ENCODE assay signal across 8 cellular contexts in the genomic region with DNA sequence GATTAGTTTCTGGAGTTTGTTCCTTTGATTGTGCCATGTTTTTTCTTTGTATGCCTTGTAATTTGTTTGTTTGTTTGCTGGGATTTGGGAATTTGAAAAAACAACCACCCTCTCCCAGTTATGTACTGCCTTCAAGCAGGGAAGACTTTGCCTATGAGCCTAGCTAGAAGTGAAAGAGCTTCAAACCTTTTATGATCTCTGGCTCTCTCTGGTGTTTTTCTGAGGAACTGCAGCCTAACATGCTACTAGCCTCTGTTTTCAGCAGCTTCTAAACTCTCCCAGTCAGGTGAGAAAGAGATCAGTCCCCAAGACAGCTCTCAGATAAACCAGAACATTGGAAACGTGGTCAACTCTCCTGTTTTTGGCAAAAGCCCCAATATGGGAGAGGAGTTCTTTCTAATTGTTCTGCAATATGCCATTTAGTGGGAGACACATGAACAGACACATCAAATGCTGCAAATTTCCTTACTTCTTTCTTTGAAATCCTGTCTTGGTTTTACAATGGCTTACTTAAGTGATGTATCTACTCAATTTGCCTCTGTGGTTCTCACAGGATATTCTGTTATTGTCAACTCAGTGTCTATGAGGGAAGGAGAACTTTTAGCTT. TPM values are rescaled to one million over a fixed set of nuclear protein-coding genes. Genes with fewer than 3 reads are reported as not detected.
DNase-seq lines count a peak whose midpoint lies in the region; ATAC-seq and TF ChIP-seq lines count a peak whose summit lies in the region.

No MANE protein-coding gene starts in this region.

- peak; percentile 96 for ATAC-seq in GM21825 (IDR thresholded peaks at IDR 0.05; ENCODE audit: unreplicated experiment)
- peak; percentile 68 for ATAC-seq in activated T-helper 17 cell treated with anti-CD3 and anti-CD28 coated beads, Interleukin-2, amount 50 U/mL, for 72 hours (replicated peaks)

- peak; percentile 92 for TF ChIP-seq CTCF in GM06990 (IDR thresholded peaks at IDR 0.05; ENCODE audit: insufficient read depth, low read length, poor library complexity, severe bottlenecking)
- TF ChIP-seq CTCF in OCI-LY7 (conservative IDR thresholded peaks at IDR 0.05; ENCODE audit: low read length) = peak; percentile 87

- no peak overlapping the region for H3K4me2 ChIP-seq in OCI-LY7 (ENCODE audit: low read length)

- H3K4me3 ChIP-seq in GM06990 (replicated peaks; ENCODE audit: low read depth, low read length) (no peak overlapping the region), OCI-LY7 (ENCODE audit: low read depth, low read length, poor library complexity, severe bottlenecking) (no peak overlapping the region)

- no peaks in the 10 kb centered on the region for H4K20me1 ChIP-seq in OCI-LY7 (ENCODE audit: insufficient read depth, low read length)

- H3K79me2 ChIP-seq in OCI-LY7 (ENCODE audit: insufficient read depth, low read depth, low read length) = no peaks in the 10 kb centered on the region

- CTCF ChIA-PET in OCI-LY7 (lab: Charles Lee; ENCODE audit: unreplicated experiment) = interaction anchor here (0.7 kb wide), 1 partner anchor 39 kb away, joined by 8 read pairs; no protein-coding TSS in a partner anchor

- no peak overlapping the region for H3K27ac Mint-ChIP-seq in activated T-helper 17 cell treated with anti-CD3 and anti-CD28 coated beads, Interleukin-2, amount 50 U/mL, for 72 hours

- H3K36me3 ChIP-seq in GM06990 (ENCODE audit: control insufficient read depth, insufficient read depth, low read length) = no peaks in the 10 kb centered on the region
- H3K36me3 ChIP-seq in OCI-LY7 (ENCODE audit: insufficient read depth, low read length) = no peaks in the 10 kb centered on the region

- no peak overlapping the region for H3K4me3 Mint-ChIP-seq in activated T-helper 17 cell treated with anti-CD3 and anti-CD28 coated beads, Interleukin-2, amount 50 U/mL, for 72 hours

- H3K27ac ChIP-seq in OCI-LY7 (ENCODE audit: low read depth, low read length, poor library complexity, severe bottlenecking) = no peak overlapping the region

- POLR2A ChIA-PET in OCI-LY7 (lab: Charles Lee) = interaction anchor here (0.6 to 1.0 kb wide), 8 partner anchors 10 to 154 kb away, joined by 3 to 5 read pairs (median 3); no protein-coding TSS in a partner anchor

- BruUV-seq in OCI-LY7 (replicated peaks; lab: Mats Ljungman, UMichigan) = no TSS peak

- DNase-seq in GM06990 (ENCODE audit: extremely low read depth, insufficient read length) = peak; percentile 2
- DNase-seq in KBM-7 = peak; percentile 85
- DNase-seq in OCI-LY7 (ENCODE audit: low spot score) = peak; percentile 64
- DNase-seq in glomerular visceral epithelial cell (ENCODE audit: extremely low spot score) = peak; percentile 69
- peak; percentile 65 for DNase-seq in putamen (ENCODE audit: low spot score)
- DNase-seq in posterior vena cava (ENCODE audit: low spot score) = no peak

- no peaks in the 10 kb centered on the region for H3K4me1 ChIP-seq in OCI-LY7 (ENCODE audit: insufficient read depth, low read length, poor library complexity, severe bottlenecking)

- peaks cover 36% of the 10 kb centered on the region for H3K27me3 Mint-ChIP-seq in activated T-helper 17 cell treated with anti-CD3 and anti-CD28 coated beads, Interleukin-2, amount 50 U/mL, for 72 hours

- no peaks in the 10 kb centered on the region for H3K9me3 Mint-ChIP-seq in activated T-helper 17 cell treated with anti-CD3 and anti-CD28 coated beads, Interleukin-2, amount 50 U/mL, for 72 hours

- H3K36me3 Mint-ChIP-seq in activated T-helper 17 cell treated with anti-CD3 and anti-CD28 coated beads, Interleukin-2, amount 50 U/mL, for 72 hours (ENCODE audit: low read depth) = no peaks in the 10 kb centered on the region

- intact Hi-C loops in OCI-LY7 (cut with micrococcal nuclease; ENCODE audit: unreplicated experiment) = loop anchor here (1.0 kb wide), 2 partner anchors 38 to 149 kb away; no protein-coding TSS in a partner anchor
- intact Hi-C loops in posterior vena cava (cut with DNase I) = no loop called here

- no peaks in the 10 kb centered on the region for H3K4me1 Mint-ChIP-seq in activated T-helper 17 cell treated with anti-CD3 and anti-CD28 coated beads, Interleukin-2, amount 50 U/mL, for 72 hours

- in situ Hi-C loops in KBM-7 (cut with MboI; ENCODE audit: low pct_unique_long_range_greater_than_20kb, low sequenced_read_pairs) = no loop called here

- H3K27me3 ChIP-seq in GM06990 (replicated peaks; ENCODE audit: control insufficient read depth, insufficient read depth, low read length) = no peaks in the 10 kb centered on the region

- no peaks in the 10 kb centered on the region for H3K9me2 ChIP-seq in OCI-LY7 (ENCODE audit: insufficient read depth, low read length)

- H3K9me3 ChIP-seq in OCI-LY7 (ENCODE audit: low read length) = no peaks in the 10 kb centered on the region

- no peak overlapping the region for H2AFZ ChIP-seq in OCI-LY7 (ENCODE audit: low read length)

RNA-seq across cellular contexts. Expression of gene SERINC1, which starts 58.9 kb away (rescaled TPM):
- total RNA-seq in OCI-LY7 (2014; rRNA removed; shearing (Covaris generic)) = 12.7 and 12.8 TPM in 2 replicates
- total RNA-seq in OCI-LY7 (2022) (26.0 and 26.9 TPM in 2 replicates), posterior vena cava (100 to 1,000 TPM; 229 to 271 TPM)
- 10 to 100 TPM; 47.7 to 72.1 TPM for total RNA-seq in activated T-helper 17 cell treated with anti-CD3 and anti-CD28 coated beads, Interleukin-2, amount 50 U/mL, for 72 hours
